Comparison of ENCODE assay signal across 1 cellular context in genomic region chr19:40284251-40284500, GRCh38.
A peak's percentile ranks its signal among the peaks of the same experiment; 100 is the strongest.
TF ChIP-seq lines count a peak whose summit lies in the region.

No MANE protein-coding gene starts in this region.

TF ChIP-seq in HepG2, 621 proteins besides CTCF, POLR2A, EP300 and RAD21 (continued from another document):
- peak; percentile 48; the same call in 1 of the 2 replicates for TF ChIP-seq ZNF607 (CRISPR knock-in tag; IDR thresholded peaks at IDR 0.05; ENCODE audit: borderline replicate concordance)
